8 cellular contexts compared by ENCODE assay signal in genomic region chr5:150562832-150563231, GRCh38. TPM values are rescaled to one million over a fixed set of nuclear protein-coding genes. Genes with fewer than 3 reads are reported as not detected.
DNase-seq lines count a peak whose midpoint lies in the region; ATAC-seq, FAIRE-seq and TF ChIP-seq lines count a peak whose summit lies in the region.

No MANE protein-coding gene starts in this region.

- TF ChIP-seq CTCF in A549 (IDR thresholded peaks at IDR 0.05) (peak; percentile 56), brain (conservative IDR thresholded peaks at IDR 0.05) (peak; percentile 55 to 57)

- POLR2A ChIA-PET in A549 (lab: Yijun Ruan, JAX), result no interaction called here

- in situ Hi-C loops in G401 (cut with HindIII; ENCODE audit: low sequenced_read_pairs), result no loop called here

- no peak overlapping the region for H3K4me2 ChIP-seq in A549

- DNase-seq in A549 (ENCODE audit: low read depth in 1 of 2, low spot score in 1 of 2) (peak; percentile 45 to 74), G401 (ENCODE audit: low spot score) (peak; percentile 32), NCI-H446 (lab: John Stamatoyannopoulos, UW) (peak; percentile 42 to 55), mucosa of gallbladder (ENCODE audit: low spot score) (peak; percentile 46), NCI-H2107 treated with DMSO at 0.1 percent for 48 hours (lab: John Stamatoyannopoulos, UW; ENCODE audit: unreplicated experiment) (no peak), amygdala (lab: John Stamatoyannopoulos, UW) (no peak)

- peak; percentile 66 to 72 for TF ChIP-seq RAD21 in A549 (conservative IDR thresholded peaks at IDR 0.05 in 1 of 2, IDR thresholded peaks at IDR 0.05 in 1 of 2)

- FAIRE-seq in A549 (lab: Jason Lieb, UNC), result no peak

- H3K4me1 Mint-ChIP-seq in brain, result peaks cover 12% of the 10 kb centered on the region

- H3K9me3 Mint-ChIP-seq in brain, result peaks cover 4 to 6% (median 5%) of the 10 kb centered on the region in 5 experiments

- peaks cover 4% of the 10 kb centered on the region for H3K27me3 Mint-ChIP-seq in brain

- WGBS in A549 (ENCODE audit: missing lambda C conversion rate), result 32% methylated on average over 2 of the region's 2 CpGs

- H3K27ac ChIP-seq in A549, result peak overlapping the region in 1 of 2 experiments; percentile 20; a peak in 2 of 6 replicates

- H3K4me3 Mint-ChIP-seq in brain, result no peak overlapping the region

- no peak overlapping the region for H3K4me3 ChIP-seq in A549

- H3K4me1 ChIP-seq in A549, result peaks cover 25% of the 10 kb centered on the region

- H3K36me3 Mint-ChIP-seq in brain, result no peaks in the 10 kb centered on the region

- H3K27ac Mint-ChIP-seq in brain, result peak overlapping the region in 1 of 5 experiments; percentile 46

- TF ChIP-seq EP300 in A549 (IDR thresholded peaks at IDR 0.05), result no peak

- peaks cover 12% of the 10 kb centered on the region for H3K9me3 ChIP-seq in A549

- CTCF ChIA-PET in A549 (lab: Yijun Ruan, JAX), result interaction anchor here (1.4 to 11.7 kb wide), 11 partner anchors 17 to 113 kb away, joined by 3 to 180 read pairs (median 23); partner anchors contain the start of genes MYOZ3, RPS14 and SYNPO

- ATAC-seq in A549 (no peak), HG03378 (IDR thresholded peaks at IDR 0.05; ENCODE audit: unreplicated experiment) (no peak)

- no peak for TF ChIP-seq POLR2A in A549 (IDR thresholded peaks at IDR 0.05; ENCODE audit: low read length)

TF ChIP-seq in A549, 52 proteins besides CTCF, POLR2A, EP300 and RAD21:
- peak; percentile 65 for TF ChIP-seq SMC3 (IDR thresholded peaks at IDR 0.05)
- no peak for TF ChIP-seq CBX8 (IDR thresholded peaks at IDR 0.05)

RNA-seq across cellular contexts. Expression of gene NDST1, which starts 54.9 kb away (rescaled TPM):
- polyA plus RNA-seq in A549 (2011; rRNA removed) (24.4 and 27.7 TPM in 2 replicates), A549 (2017; fragmentation: RNase III; extraction: RNeasy Plus Mini Kit Qiagen cat#74134 plus additional on column Dnase treatment) (50.8 to 59.7 TPM (median 55.8 TPM) in 3 replicates), brain (ENCODE audit: insufficient read depth, low read depth, low replicate concordance) (40.0 TPM)
- 28.2 and 45.6 TPM in 2 replicates for polyA plus RNA-seq in A549 (2012; cell fraction: cytosol; rRNA removed)
- 70.2 and 91.2 TPM in 2 replicates for polyA plus RNA-seq in A549 (2012; cell fraction: nucleus; rRNA removed)
- polyA minus RNA-seq in A549 (2011; rRNA and poly(A)+ RNA removed), result 37.2 and 50.7 TPM in 2 replicates
- 68.1 and 76.0 TPM in 2 replicates for total RNA-seq in G401 (2014; rRNA removed; shearing (Covaris generic))
- 80.7 TPM for total RNA-seq in mucosa of gallbladder

Comparison
In these comparisons a context has a peak if more than half of its experiments do, and no peak if none do; other contexts are left out.
1. DNase-seq: peak in A549 (2 of 2), G401 (single experiment), NCI-H446 (2 of 2) and mucosa of gallbladder (single experiment); none in NCI-H2107 treated with DMSO at 0.1 percent for 48 hours (single experiment) and amygdala (0 of 56).